Comparison of ENCODE assay signal across 18 cellular contexts in the genomic region with DNA sequence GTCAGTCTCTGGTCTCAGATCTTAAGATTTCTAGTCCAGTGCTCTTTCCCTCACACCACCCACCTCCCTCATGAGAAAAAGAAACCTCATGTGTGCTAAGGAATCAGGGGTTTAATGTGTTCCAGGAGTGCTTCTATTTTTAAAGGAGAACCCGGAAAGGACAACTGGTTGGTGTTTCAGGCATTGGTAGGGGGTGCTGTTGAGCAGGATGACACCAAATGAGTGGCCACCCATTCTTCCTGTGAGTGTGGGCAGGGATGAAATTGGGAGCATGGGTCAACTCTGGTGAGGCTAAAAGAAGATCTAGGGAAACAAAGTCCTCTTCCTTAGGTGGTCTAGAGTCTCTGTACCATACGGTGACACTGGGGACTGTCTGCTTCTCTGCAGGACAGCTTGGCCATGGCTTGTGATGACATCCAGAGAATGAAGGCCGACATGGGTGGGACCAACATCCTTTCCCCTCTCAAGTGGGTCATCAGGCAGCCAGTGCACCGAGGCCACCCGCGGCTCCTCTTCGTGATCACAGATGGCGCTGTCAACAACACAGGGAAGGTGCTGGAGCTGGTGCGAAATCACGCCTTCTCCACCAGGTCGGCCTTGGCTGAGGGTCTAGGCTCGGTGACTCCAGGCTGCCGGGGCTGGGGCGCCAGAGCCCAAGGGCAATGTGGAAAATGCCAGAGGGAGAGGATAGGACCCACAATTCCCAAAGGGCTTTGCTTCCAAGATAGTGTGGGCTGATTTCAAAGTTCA. TPM values are rescaled to one million over a fixed set of nuclear protein-coding genes. Genes with fewer than 3 reads are reported as not detected.
DNase-seq lines count a peak whose midpoint lies in the region; ATAC-seq, FAIRE-seq and TF ChIP-seq lines count a peak whose summit lies in the region.
"Had no signal": no experiment of that assay in that cellular context is flagged by ENCODE, and none has a peak within 500 bp of the region (broad histone marks: within the 10 kb centered on the region; RNA-seq: fewer than 3 reads in every experiment).

No MANE protein-coding gene starts in this region.

- H3K27ac Mint-ChIP-seq in GM23338 = no peak overlapping the region

- no peaks in the 10 kb centered on the region for H3K9me3 Mint-ChIP-seq in GM23338
- no peaks in the 10 kb centered on the region for H3K9me3 Mint-ChIP-seq in activated T-cell treated with anti-CD3 and anti-CD28 coated beads, Interleukin-2, amount 50 U/mL, for 4 hours
- H3K9me3 Mint-ChIP-seq: central memory CD8-positive, alpha-beta T cell had no signal

- no peak overlapping the region for H3K9ac ChIP-seq in keratinocyte (ENCODE audit: control insufficient read depth, extremely low read depth, insufficient read depth, low read length)
- H3K9ac ChIP-seq: BLaER1 treated with 17β-estradiol and CSF1 and Interleukin-3, amounts not matched to agents 10 nM and 100 nM had no signal

- DNase-seq in GM23338 (ENCODE audit: low spot score) (peak; percentile 55), astrocyte of the cerebellum (ENCODE audit: low read depth) (no peak), keratinocyte (ENCODE audit: low read depth, low spot score) (no peak), NCI-H2107 treated with DMSO at 0.1 percent for 48 hours (lab: John Stamatoyannopoulos, UW; ENCODE audit: unreplicated experiment) (no peak), activated T-cell treated with anti-CD3 and anti-CD28 coated beads for 4 hours (no peak)
- DNase-seq in activated T-cell treated with anti-CD3 and anti-CD28 coated beads, Interleukin-2, amount 50 U/mL, for 4 hours = no peak
- DNase-seq: activated naive CD4-positive, alpha-beta T cell treated with anti-CD3 and anti-CD28 coated beads, Interleukin-2, amount 50 U/mL, for 16 hours; left cardiac atrium; NCI-H1417; NCI-H2227 treated with DMSO at 0.1 percent for 48 hours; stimulated activated CD4-positive, alpha-beta T cell treated with anti-CD3 and anti-CD28 coated beads, Interleukin-1b, Interleukin-23, amount 100 ng/mL, for 48 hours; testis had no signal

- H3K4me1 Mint-ChIP-seq in GM23338 = peaks cover 8% of the 10 kb centered on the region
- H3K4me1 Mint-ChIP-seq in activated T-cell treated with anti-CD3 and anti-CD28 coated beads, Interleukin-2, amount 50 U/mL, for 4 hours (ENCODE audit: low read depth) = no peaks in the 10 kb centered on the region
- H3K4me1 Mint-ChIP-seq: central memory CD8-positive, alpha-beta T cell had no signal

- H3K27me3 ChIP-seq in GM23338 (ENCODE audit: insufficient read depth) = no peaks in the 10 kb centered on the region
- peaks cover 14% of the 10 kb centered on the region for H3K27me3 ChIP-seq in keratinocyte (ENCODE audit: control insufficient read depth, extremely low read depth, insufficient read depth, low read length)
- H3K27me3 ChIP-seq: BLaER1 treated with 17β-estradiol and CSF1 and Interleukin-3, amounts not matched to agents 10 nM and 100 nM; testis had no signal

- FAIRE-seq in keratinocyte (lab: Jason Lieb, UNC) = no peak

- H4K20me1 ChIP-seq in GM23338 (replicated peaks; ENCODE audit: insufficient read depth) (no peaks in the 10 kb centered on the region), keratinocyte (ENCODE audit: control insufficient read depth, extremely low read depth, insufficient read depth, low read length) (no peaks in the 10 kb centered on the region)
- H4K20me1 ChIP-seq: BLaER1 treated with 17β-estradiol and CSF1 and Interleukin-3, amounts not matched to agents 10 nM and 100 nM had no signal

- dilution Hi-C loops in keratinocyte (cut with MboI; ENCODE audit: extremely low pct_ligation_motif_present, low sequenced_read_pairs) = no loop called here

- H3K36me3 Mint-ChIP-seq in GM23338 (ENCODE audit: low read depth) = no peaks in the 10 kb centered on the region
- H3K36me3 Mint-ChIP-seq in activated T-cell treated with anti-CD3 and anti-CD28 coated beads, Interleukin-2, amount 50 U/mL, for 4 hours (ENCODE audit: insufficient read depth) = no peaks in the 10 kb centered on the region

- no peaks in the 10 kb centered on the region for H3K9me3 ChIP-seq in keratinocyte (ENCODE audit: control insufficient read depth, low read depth, low read length)
- H3K9me3 ChIP-seq: testis had no signal

- no peaks in the 10 kb centered on the region for H3K9me2 ChIP-seq in GM23338 (ENCODE audit: insufficient read depth)

- in situ Hi-C loops in astrocyte of the cerebellum (cut with HindIII; ENCODE audit: low sequenced_read_pairs) = no loop called here

- no peaks in the 10 kb centered on the region for H3K27me3 Mint-ChIP-seq in GM23338 (ENCODE audit: insufficient read depth, low read depth, poor library complexity)
- peaks cover 8% of the 10 kb centered on the region for H3K27me3 Mint-ChIP-seq in activated T-cell treated with anti-CD3 and anti-CD28 coated beads, Interleukin-2, amount 50 U/mL, for 4 hours (ENCODE audit: low read depth)

- no peaks in the 10 kb centered on the region for H3K79me2 ChIP-seq in GM23338 (replicated peaks; ENCODE audit: insufficient read depth)
- no peaks in the 10 kb centered on the region for H3K79me2 ChIP-seq in keratinocyte (ENCODE audit: control insufficient read depth, insufficient read depth, low read length)

- H3K4me1 ChIP-seq in GM23338 (ENCODE audit: insufficient read depth) (no peaks in the 10 kb centered on the region), keratinocyte (ENCODE audit: control insufficient read depth, extremely low read depth, insufficient read depth, low read length) (no peaks in the 10 kb centered on the region)

- H3K36me3 ChIP-seq in GM23338 (ENCODE audit: insufficient read depth) (no peaks in the 10 kb centered on the region), keratinocyte (ENCODE audit: control insufficient read depth in 2 of 2, extremely low read depth in 1 of 2, insufficient read depth in 2 of 2, low read length in 2 of 2) (no peaks in the 10 kb centered on the region)
- H3K36me3 ChIP-seq: BLaER1 treated with 17β-estradiol and CSF1 and Interleukin-3, amounts not matched to agents 10 nM and 100 nM had no signal

- H3K4me3 ChIP-seq in GM23338 = no peak overlapping the region
- H3K4me3 ChIP-seq in astrocyte of the cerebellum (ENCODE audit: low read depth, low read length) = no peak overlapping the region
- no peak overlapping the region for H3K4me3 ChIP-seq in keratinocyte (ENCODE audit: control insufficient read depth in 2 of 3, extremely low read depth in 1 of 3, insufficient read depth in 2 of 3, low read depth in 1 of 3, low read length in 3 of 3)
- H3K4me3 ChIP-seq: BLaER1 treated with 17β-estradiol and CSF1 and Interleukin-3, amounts not matched to agents 10 nM and 100 nM; testis had no signal

- H3K4me2 ChIP-seq in GM23338 = no peak overlapping the region
- H3K4me2 ChIP-seq in keratinocyte (ENCODE audit: control insufficient read depth, extremely low read depth, insufficient read depth, low read depth, low read length) = no peak overlapping the region
- H3K4me2 ChIP-seq: BLaER1 treated with 17β-estradiol and CSF1 and Interleukin-3, amounts not matched to agents 10 nM and 100 nM had no signal

- H3K9me1 ChIP-seq in keratinocyte (ENCODE audit: control insufficient read depth, extremely low read depth, insufficient read depth, low read length) = no peaks in the 10 kb centered on the region

- ATAC-seq in GM23338 (peak; percentile 51), HG02870 (IDR thresholded peaks at IDR 0.05; ENCODE audit: unreplicated experiment) (no peak)
- no peak for ATAC-seq in activated T-cell treated with anti-CD3 and anti-CD28 coated beads, Interleukin-2, amount 50 U/mL, for 4 hours
- ATAC-seq: left cardiac atrium had no signal

- no peaks in the 10 kb centered on the region for H3F3A ChIP-seq in GM23338 (replicated peaks; ENCODE audit: low read depth)

- no peak overlapping the region for H2AFZ ChIP-seq in GM23338
- H2AFZ ChIP-seq in keratinocyte (ENCODE audit: control insufficient read depth, low read length) = no peak overlapping the region

- no peak overlapping the region for H3K4me3 Mint-ChIP-seq in GM23338
- no peak overlapping the region for H3K4me3 Mint-ChIP-seq in activated T-cell treated with anti-CD3 and anti-CD28 coated beads, Interleukin-2, amount 50 U/mL, for 4 hours
- H3K4me3 Mint-ChIP-seq: central memory CD8-positive, alpha-beta T cell had no signal

- H3K27ac ChIP-seq in C4-2B (no peak overlapping the region), GM23338 (ENCODE audit: low read depth) (no peak overlapping the region), keratinocyte (ENCODE audit: control insufficient read depth, insufficient read depth, low read length) (no peak overlapping the region)
- H3K27ac ChIP-seq: BLaER1 treated with 17β-estradiol and CSF1 and Interleukin-3, amounts not matched to agents 10 nM and 100 nM; testis had no signal

- peak; percentile 19 for TF ChIP-seq CTCF in C4-2B (conservative IDR thresholded peaks at IDR 0.05)
- peak; percentile 53 to 65 for TF ChIP-seq CTCF in GM23338 (conservative IDR thresholded peaks at IDR 0.05; ENCODE audit: low read depth in 2 of 2)
- TF ChIP-seq CTCF in astrocyte of the cerebellum (IDR thresholded peaks at IDR 0.05; ENCODE audit: low read depth, low read length, missing control alignments) = peak; percentile 9
- TF ChIP-seq CTCF in keratinocyte (optimal IDR thresholded peaks at IDR 0.05 in 1 of 3, IDR thresholded peaks at IDR 0.05 in 1 of 3, conservative IDR thresholded peaks at IDR 0.05 in 1 of 3; ENCODE audit: extremely low read depth in 1 of 3, insufficient read depth in 2 of 3, low read length in 3 of 3) = peak; percentile 35 to 63 (median 55)

RNA-seq across cellular contexts. Expression of a gene that starts 39.3 kb away (rescaled TPM):
- 0.70 and 1.0 TPM in 2 replicates for total RNA-seq in GM23338 (2014; rRNA removed; shearing (Covaris generic))
- polyA plus RNA-seq in GM23338 (2016; fragmentation: Nextera tagmentation; extraction: Ambion mirVana) (0.16 TPM in 2 replicates), keratinocyte (not detected in 3 replicates)
- polyA plus RNA-seq in keratinocyte (2011; ENCODE audit: low read depth) = not detected
- not detected in 2 replicates for polyA plus RNA-seq in keratinocyte (2011; cell fraction: cytosol; rRNA removed)
- polyA plus RNA-seq in keratinocyte (2011; cell fraction: nucleus; rRNA removed) = not detected in 2 replicates
- polyA plus RNA-seq in keratinocyte (2012; ENCODE audit: low replicate concordance) = not detected in 2 replicates
- polyA minus RNA-seq in keratinocyte = not detected in 3 replicates
- not detected for polyA minus RNA-seq in keratinocyte (2011; cell fraction: cytosol; rRNA and poly(A)+ RNA removed)
- not detected in 2 replicates for polyA minus RNA-seq in keratinocyte (2011; cell fraction: nucleus; rRNA and poly(A)+ RNA removed)
- total RNA-seq in activated T-cell treated with anti-CD3 and anti-CD28 coated beads, Interleukin-2, amount 50 U/mL, for 4 hours = not detected
- total RNA-seq: activated CD8-positive, alpha-beta memory T cell treated with anti-CD3 and anti-CD28 coated beads for 36 hours; endothelial cell of umbilical vein had no signal
- polyA plus RNA-seq: endothelial cell of umbilical vein had no signal

Comparison
In these comparisons a context has a peak if more than half of its experiments do, and no peak if none do; other contexts are left out.
1. CTCF ChIP-seq: peak in every context shown above with its lines; median percentile 59 in GM23338; 55 in keratinocyte; 19 in C4-2B; 9 in astrocyte of the cerebellum.